1 cellular context compared by ENCODE assay signal in genomic region chr13:80522463-80522862, GRCh38.
DNase-seq lines count a peak whose midpoint lies in the region; ATAC-seq, FAIRE-seq and TF ChIP-seq lines count a peak whose summit lies in the region.
"Not testable (repeated sequence)": the region's sequence is repeated elsewhere in the genome, so short reads cannot be mapped to it uniquely, and the experiment has no call there.

No MANE protein-coding gene starts in this region.

- H3K4me1 ChIP-seq in K562 (replicated peaks in 1 of 2; ENCODE audit: control insufficient read depth in 2 of 2, insufficient read depth in 2 of 2, low read length in 2 of 2) = not testable (repeated sequence)

- CTCF ChIA-PET in K562 (lab: Yijun Ruan, JAX; ENCODE audit: low intra/inter-chr PET ratio) = not testable (repeated sequence)

- not testable (repeated sequence) for TF ChIP-seq EP300 in K562 (IDR thresholded peaks at IDR 0.05; ENCODE audit: low read length)

- intact Hi-C loops in K562 (cut with micrococcal nuclease) = not testable (repeated sequence)

- H3K4me2 ChIP-seq in K562 (ENCODE audit: insufficient read depth, low read length) = not testable (repeated sequence)

- not testable (repeated sequence) for H3K27ac ChIP-seq in K562 (ENCODE audit: extremely low read depth, low read depth, low read length)

- H4K20me1 ChIP-seq in K562 (replicated peaks; ENCODE audit: control insufficient read depth, insufficient read depth, low read length) = not testable (repeated sequence)

- not testable (repeated sequence) for H2AFZ ChIP-seq in K562 (ENCODE audit: low read depth, low read length)

- ATAC-seq in K562 = not testable (repeated sequence)

- H3K9me3 ChIP-seq in K562 (replicated peaks; ENCODE audit: control insufficient read depth, insufficient read depth, low read depth, low read length) = not testable (repeated sequence)

- not testable (repeated sequence) for BruUV-seq in K562 (replicated peaks; lab: Mats Ljungman, UMichigan)

- not testable (repeated sequence) for H3K9me1 ChIP-seq in K562 (ENCODE audit: control insufficient read depth, insufficient read depth, low read length)

- TF ChIP-seq POLR2A in K562 (conservative IDR thresholded peaks at IDR 0.05) = not testable (repeated sequence)

- H3K36me3 ChIP-seq in K562 (ENCODE audit: control insufficient read depth, insufficient read depth, low read length) = not testable (repeated sequence)

- TF ChIP-seq RAD21 in K562 (CRISPR knock-in tag; conservative IDR thresholded peaks at IDR 0.05 in 1 of 2, IDR thresholded peaks at IDR 0.05 in 1 of 2) = not testable (repeated sequence)

- not testable (repeated sequence) for H3K9ac ChIP-seq in K562 (ENCODE audit: insufficient read depth in 1 of 2, low read depth in 2 of 2, low read length in 2 of 2)

- POLR2A ChIA-PET in K562 (lab: Yijun Ruan, JAX) = not testable (repeated sequence)

- DNase-seq in K562 (ENCODE audit: extremely low read depth in 1 of 4, low spot score in 3 of 4) = not testable (repeated sequence)

- FAIRE-seq in K562 (lab: Jason Lieb, UNC) = not testable (repeated sequence)

- not testable (repeated sequence) for TF ChIP-seq CTCF in K562 (IDR thresholded peaks at IDR 0.05 in 2 of 3, conservative IDR thresholded peaks at IDR 0.05 in 1 of 3; ENCODE audit: insufficient read depth in 2 of 3, low read depth in 1 of 3, low read length in 3 of 3)

- in situ Hi-C loops in K562 (cut with MboI) = not testable (repeated sequence)

- not testable (repeated sequence) for H3K4me3 ChIP-seq in K562

- not testable (repeated sequence) for H3K27me3 ChIP-seq in K562 (ENCODE audit: control insufficient read depth in 2 of 2, insufficient read depth in 2 of 2, low read length in 2 of 2)

- 0% methylated on average over 1 of the region's 1 CpG for WGBS in K562 (ENCODE audit: insufficient coverage, low coverage, missing lambda C conversion rate)

- H3K79me2 ChIP-seq in K562 (ENCODE audit: control insufficient read depth, insufficient read depth, low read length) = not testable (repeated sequence)

TF ChIP-seq in K562, 482 proteins besides CTCF, POLR2A, EP300 and RAD21:
- TF ChIP-seq ZNF146 (CRISPR knock-in tag; IDR thresholded peaks at IDR 0.05; ENCODE audit: unreplicated experiment) (peak; percentile 94), RBM25 (IDR thresholded peaks at IDR 0.05; ENCODE audit: low read depth, low read length, severe bottlenecking) (peak; percentile 14)
